Comparison of ENCODE assay signal across 8 cellular contexts in the genomic region with DNA sequence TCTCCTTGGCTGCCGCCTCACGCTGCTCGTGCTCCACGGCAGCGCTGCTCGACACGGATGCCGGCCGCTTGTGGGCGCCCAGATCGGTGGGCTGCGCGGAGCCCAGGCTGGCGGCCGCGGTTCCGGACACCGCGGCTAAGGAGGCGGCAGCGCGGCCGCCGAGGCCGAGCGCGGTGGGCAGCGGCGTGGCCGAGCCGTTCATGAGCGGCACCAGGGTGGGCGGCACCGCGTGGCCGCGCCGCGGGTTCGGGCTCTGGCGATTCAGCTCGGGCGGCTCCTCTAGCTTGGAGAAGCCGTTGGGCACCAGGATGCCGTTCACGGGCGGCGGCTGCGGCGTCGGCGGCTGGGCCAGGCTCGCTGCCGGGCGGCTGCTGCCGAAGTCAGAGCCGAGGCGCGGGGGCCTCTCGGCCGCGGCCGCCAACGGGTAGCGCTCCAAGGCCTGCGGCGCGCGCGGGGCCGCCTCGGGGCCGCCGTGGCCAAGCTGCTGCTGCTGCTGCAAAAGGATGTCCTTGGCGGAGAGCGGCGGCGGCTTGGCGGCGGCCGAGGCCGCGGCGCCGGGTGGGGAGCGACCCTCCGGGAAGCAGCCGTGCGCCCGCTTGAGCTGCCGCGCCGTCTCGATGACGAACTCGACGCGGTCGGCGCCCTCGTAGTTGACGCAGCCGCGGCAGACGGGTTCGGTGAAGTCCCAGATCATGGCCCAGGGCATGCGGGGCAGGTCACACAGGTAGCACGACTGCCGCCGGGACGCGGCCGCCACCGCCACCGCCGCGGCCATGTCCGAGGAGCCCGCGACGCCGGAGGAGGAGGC. TPM values are rescaled to one million over a fixed set of nuclear protein-coding genes. Genes with fewer than 3 reads are reported as not detected.
DNase-seq lines count a peak whose midpoint lies in the region.

No MANE protein-coding gene starts in this region.

- H3K9ac ChIP-seq in mucosa of rectum (ENCODE audit: low read depth in 1 of 2, low read length in 2 of 2), result peak overlapping the region; percentile 97 to 100

- H3K27ac Mint-ChIP-seq in IgD-negative memory B cell, result peak overlapping the region; percentile 96 to 99 (median 98)
- H3K27ac Mint-ChIP-seq in stimulated activated naive CD8-positive, alpha-beta T cell treated with anti-CD3 and anti-CD28 coated beads, Interleukin-15, Interleukin-2, amounts not matched to agents 100 ng/mL and 50 ng/mL, for 24 hours, result peak overlapping the region; percentile 79

- peaks cover 9% of the 10 kb centered on the region for H3K36me3 Mint-ChIP-seq in IgD-negative memory B cell
- peaks cover 48% of the 10 kb centered on the region for H3K36me3 Mint-ChIP-seq in stimulated activated naive CD8-positive, alpha-beta T cell treated with anti-CD3 and anti-CD28 coated beads, Interleukin-15, Interleukin-2, amounts not matched to agents 100 ng/mL and 50 ng/mL, for 24 hours (ENCODE audit: low read depth)

- H3K4me3 ChIP-seq in ectodermal cell (ENCODE audit: insufficient read depth, low read depth, low read length) (peak overlapping the region; percentile 67), mucosa of rectum (ENCODE audit: low read length in 2 of 2) (peak overlapping the region; percentile 81 to 91)

- H3K36me3 ChIP-seq in ectodermal cell (ENCODE audit: control insufficient read depth, insufficient read depth, low read length), result peaks cover 5% of the 10 kb centered on the region
- H3K36me3 ChIP-seq in mucosa of rectum (ENCODE audit: control insufficient read depth in 2 of 2, insufficient read depth in 2 of 2, low read length in 2 of 2), result peaks cover 27 to 37% of the 10 kb centered on the region in 2 donors

- H3K27me3 ChIP-seq in ectodermal cell (ENCODE audit: control insufficient read depth, insufficient read depth, low read length, poor library complexity, severe bottlenecking) (no peaks in the 10 kb centered on the region), mucosa of rectum (ENCODE audit: control insufficient read depth in 2 of 2, insufficient read depth in 2 of 2, low read length in 2 of 2) (no peaks in the 10 kb centered on the region)

- peak overlapping the region; percentile 20 for H3K27ac ChIP-seq in ectodermal cell (ENCODE audit: insufficient read depth, low read depth, low read length, poor library complexity, severe bottlenecking)
- H3K27ac ChIP-seq in mucosa of rectum (ENCODE audit: low read depth in 2 of 2, low read length in 2 of 2), result peak overlapping the region; percentile 98 to 99

- peak overlapping the region; percentile 90 to 98 (median 93) for H3K4me3 Mint-ChIP-seq in IgD-negative memory B cell
- peak overlapping the region; percentile 99 for H3K4me3 Mint-ChIP-seq in stimulated activated naive CD8-positive, alpha-beta T cell treated with anti-CD3 and anti-CD28 coated beads, Interleukin-15, Interleukin-2, amounts not matched to agents 100 ng/mL and 50 ng/mL, for 24 hours

- DNase-seq in COLO668 (lab: John Stamatoyannopoulos, UW; ENCODE audit: unreplicated experiment), result peak; percentile 77
- DNase-seq in activated CD4-positive, alpha-beta T cell treated with anti-CD3 and anti-CD28 coated beads, Interleukin-2, amount 50 U/mL, for 24 hours (ENCODE audit: low read depth in 1 of 2, low spot score in 1 of 2), result peak; percentile 45 to 54
- no peak for DNase-seq in AG08395 (ENCODE audit: low spot score)
- DNase-seq in NCI-H187 treated with DMSO at 0.1 percent for 48 hours (lab: John Stamatoyannopoulos, UW), result no peak

- H3K4me1 ChIP-seq in ectodermal cell (ENCODE audit: control insufficient read depth, insufficient read depth, low read length), result peaks cover 34% of the 10 kb centered on the region
- peaks cover 38 to 45% of the 10 kb centered on the region in 2 donors for H3K4me1 ChIP-seq in mucosa of rectum (ENCODE audit: control insufficient read depth in 2 of 2, insufficient read depth in 2 of 2, low read length in 2 of 2)

- peaks cover 53 to 56% (median 53%) of the 10 kb centered on the region in 3 donors for H3K4me1 Mint-ChIP-seq in IgD-negative memory B cell
- peaks cover 67% of the 10 kb centered on the region for H3K4me1 Mint-ChIP-seq in stimulated activated naive CD8-positive, alpha-beta T cell treated with anti-CD3 and anti-CD28 coated beads, Interleukin-15, Interleukin-2, amounts not matched to agents 100 ng/mL and 50 ng/mL, for 24 hours (ENCODE audit: low read depth)

- H3K9me3 Mint-ChIP-seq in IgD-negative memory B cell, result peaks cover 0 to 2% (median 1%) of the 10 kb centered on the region in 3 donors
- no peaks in the 10 kb centered on the region for H3K9me3 Mint-ChIP-seq in stimulated activated naive CD8-positive, alpha-beta T cell treated with anti-CD3 and anti-CD28 coated beads, Interleukin-15, Interleukin-2, amounts not matched to agents 100 ng/mL and 50 ng/mL, for 24 hours

- WGBS in ectodermal cell, 2 experiments, result 0% methylated on average over 122 of the region's 122 CpGs

- H3K27me3 Mint-ChIP-seq in IgD-negative memory B cell, result no peaks in the 10 kb centered on the region
- no peaks in the 10 kb centered on the region for H3K27me3 Mint-ChIP-seq in stimulated activated naive CD8-positive, alpha-beta T cell treated with anti-CD3 and anti-CD28 coated beads, Interleukin-15, Interleukin-2, amounts not matched to agents 100 ng/mL and 50 ng/mL, for 24 hours

- H3K9me3 ChIP-seq in ectodermal cell (ENCODE audit: control insufficient read depth, low read length) (no peaks in the 10 kb centered on the region), mucosa of rectum (ENCODE audit: control insufficient read depth in 2 of 2, low read length in 2 of 2) (no peaks in the 10 kb centered on the region)

RNA-seq across cellular contexts. Expression of gene IRF2BP2, which starts 1.1 kb away (rescaled TPM):
- 39.1 TPM for polyA plus RNA-seq in IgD-negative memory B cell
- 56.3 TPM for polyA plus RNA-seq in ectodermal cell (2013, experiment 1 of 4)
- 39.8 TPM for polyA plus RNA-seq in ectodermal cell (2013, experiment 2 of 4)
- polyA plus RNA-seq in ectodermal cell (2013, experiment 3 of 4), result 41.4 TPM
- polyA plus RNA-seq in ectodermal cell (2013, experiment 4 of 4), result 51.6 TPM

Comparison
In these comparisons a context has a peak if more than half of its experiments do, and no peak if none do; other contexts are left out.
1. DNase-seq: peak in COLO668 (single experiment) and activated CD4-positive, alpha-beta T cell treated with anti-CD3 and anti-CD28 coated beads, Interleukin-2, amount 50 U/mL, for 24 hours (2 of 2); none in AG08395 (single experiment) and NCI-H187 treated with DMSO at 0.1 percent for 48 hours (single experiment).